Comparison of ENCODE assay signal across 8 cellular contexts in the genomic region with DNA sequence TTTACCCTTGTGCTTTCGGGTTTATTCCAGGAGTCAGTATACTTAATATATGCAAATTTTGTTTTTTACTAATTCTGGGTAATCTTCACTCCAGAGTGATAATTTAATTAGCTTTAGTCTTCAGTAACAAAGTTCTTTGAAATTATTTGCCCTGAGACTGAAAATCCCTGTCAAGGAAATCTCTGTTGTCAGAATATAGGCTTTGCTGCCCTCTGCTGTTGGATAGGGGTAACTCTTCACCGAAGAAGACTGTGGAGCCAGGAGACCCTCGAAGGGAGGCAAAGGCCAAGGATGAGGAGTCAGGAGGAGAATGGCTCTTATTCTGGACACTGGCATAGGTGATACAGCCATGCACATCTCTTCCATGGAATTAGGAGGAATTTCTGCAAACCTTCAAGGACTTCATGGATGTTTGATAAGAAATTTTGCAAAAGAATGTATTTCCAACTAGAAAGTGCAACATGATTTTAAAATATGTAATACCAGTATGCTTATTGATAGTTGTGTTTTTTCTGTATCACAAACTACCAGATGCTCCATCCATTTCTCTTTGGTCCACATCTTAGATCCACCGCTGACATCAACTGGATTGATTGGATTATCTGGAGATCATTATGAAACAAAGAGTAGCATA.
DNase-seq lines count a peak whose midpoint lies in the region; ATAC-seq, FAIRE-seq and TF ChIP-seq lines count a peak whose summit lies in the region.

No MANE protein-coding gene starts in this region.

- no peak overlapping the region for H3K27ac Mint-ChIP-seq in activated naive CD4-positive, alpha-beta T cell treated with anti-CD3 and anti-CD28 coated beads, Interleukin-2, amount 10 ng/mL, durations not matched to agents 7 days and 5 days
- H3K27ac Mint-ChIP-seq in mesothelial cell of epicardium, result no peak overlapping the region

- peak; percentile 39 for DNase-seq in activated naive CD4-positive, alpha-beta T cell treated with anti-CD3 and anti-CD28 coated beads, Interleukin-2, amount 10 ng/mL, durations not matched to agents 7 days and 5 days
- DNase-seq in activated naive CD4-positive, alpha-beta T cell treated with Interleukin-2 at 50 U/mL for 16 hours, result no peak
- DNase-seq in KBM-7 (peak; percentile 32), RPMI7951 (ENCODE audit: low read depth) (peak; percentile 52), mesothelial cell of epicardium (ENCODE audit: low spot score in 2 of 2, unreplicated experiment in 2 of 2) (peak in 1 of 2 experiments; percentile 51), NOMO-1 treated with DMSO at 0.1 percent for 48 hours (lab: John Stamatoyannopoulos, UW; ENCODE audit: unreplicated experiment) (no peak)

- peak; percentile 57 for FAIRE-seq in endometrium (lab: Jason Lieb, UNC)

- H3K27me3 Mint-ChIP-seq in activated naive CD4-positive, alpha-beta T cell treated with anti-CD3 and anti-CD28 coated beads, Interleukin-2, amount 10 ng/mL, durations not matched to agents 7 days and 5 days, result no peaks in the 10 kb centered on the region
- peaks cover 10% of the 10 kb centered on the region for H3K27me3 Mint-ChIP-seq in mesothelial cell of epicardium (ENCODE audit: low read depth)

- H3K4me3 Mint-ChIP-seq in activated naive CD4-positive, alpha-beta T cell treated with anti-CD3 and anti-CD28 coated beads, Interleukin-2, amount 10 ng/mL, durations not matched to agents 7 days and 5 days, result no peak overlapping the region
- H3K4me3 Mint-ChIP-seq in mesothelial cell of epicardium, result no peak overlapping the region

- in situ Hi-C loops in KBM-7 (cut with MboI; ENCODE audit: low pct_unique_long_range_greater_than_20kb, low sequenced_read_pairs), result no loop called here

- H3K36me3 Mint-ChIP-seq in activated naive CD4-positive, alpha-beta T cell treated with anti-CD3 and anti-CD28 coated beads, Interleukin-2, amount 10 ng/mL, durations not matched to agents 7 days and 5 days, result no peaks in the 10 kb centered on the region
- no peaks in the 10 kb centered on the region for H3K36me3 Mint-ChIP-seq in mesothelial cell of epicardium

- no peaks in the 10 kb centered on the region for H3K4me1 Mint-ChIP-seq in activated naive CD4-positive, alpha-beta T cell treated with anti-CD3 and anti-CD28 coated beads, Interleukin-2, amount 10 ng/mL, durations not matched to agents 7 days and 5 days
- H3K4me1 Mint-ChIP-seq in mesothelial cell of epicardium, result peaks cover 12% of the 10 kb centered on the region

- no peaks in the 10 kb centered on the region for H3K9me3 Mint-ChIP-seq in activated naive CD4-positive, alpha-beta T cell treated with anti-CD3 and anti-CD28 coated beads, Interleukin-2, amount 10 ng/mL, durations not matched to agents 7 days and 5 days
- H3K9me3 Mint-ChIP-seq in mesothelial cell of epicardium, result peaks cover 4% of the 10 kb centered on the region

- ATAC-seq in GM21786 (IDR thresholded peaks at IDR 0.05; ENCODE audit: unreplicated experiment), result peak; percentile 85

- peak; percentile 84 for TF ChIP-seq CTCF in mesothelial cell of epicardium (IDR thresholded peaks at IDR 0.05; ENCODE audit: unreplicated experiment)

- CTCF ChIA-PET in activated naive CD4-positive, alpha-beta T cell treated with anti-CD3 and anti-CD28 coated beads, Interleukin-2, amount 10 ng/mL, durations not matched to agents 7 days and 5 days (lab: Charles Lee), result interaction anchor here (0.8 to 1.5 kb wide), 3 partner anchors 9 to 14 kb away, joined by 3 to 4 read pairs (median 3); no protein-coding TSS in a partner anchor

Comparison
In these comparisons a context has a peak if more than half of its experiments do, and no peak if none do; other contexts are left out.
1. DNase-seq: peak in activated naive CD4-positive, alpha-beta T cell treated with anti-CD3 and anti-CD28 coated beads, Interleukin-2, amount 10 ng/mL, durations not matched to agents 7 days and 5 days (single experiment), KBM-7 (single experiment) and RPMI7951 (single experiment); none in activated naive CD4-positive, alpha-beta T cell treated with Interleukin-2 at 50 U/mL for 16 hours (single experiment) and NOMO-1 treated with DMSO at 0.1 percent for 48 hours (single experiment).